8 cellular contexts compared by ENCODE assay signal in genomic region chr3:18740631-18741583, GRCh38.
DNase-seq lines count a peak whose midpoint lies in the region; ATAC-seq, FAIRE-seq and TF ChIP-seq lines count a peak whose summit lies in the region.

No MANE protein-coding gene starts in this region.

- H3K9me3 Mint-ChIP-seq in activated CD8-positive, alpha-beta T cell treated with anti-CD3 and anti-CD28 coated beads, Interleukin-2, amount 10 ng/mL, durations not matched to agents 7 days and 5 days (ENCODE audit: insufficient read depth): peaks cover 13% of the 10 kb centered on the region

- H3K27ac ChIP-seq in kidney (ENCODE audit: low read depth in 2 of 2, low read length in 2 of 2): no peak overlapping the region

- POLR2A ChIA-PET in activated CD8-positive, alpha-beta T cell treated with anti-CD3 and anti-CD28 coated beads, Interleukin-2, amount 10 ng/mL, durations not matched to agents 7 days and 5 days (lab: Charles Lee): interaction anchor here (0.6 to 10.3 kb wide), 10 partner anchors 9 to 310 kb away, joined by 3 to 213 read pairs (median 4); no protein-coding TSS in a partner anchor

- H3K36me3 ChIP-seq in kidney (ENCODE audit: control insufficient read depth in 1 of 2, insufficient read depth in 2 of 2, low read length in 2 of 2): no peaks in the 10 kb centered on the region

- DNase-seq in activated gamma-delta T cell treated with Interleukin-2 at 50 U/mL for 16 hours: peak; percentile 31
- DNase-seq in activated gamma-delta T cell (lab: John Stamatoyannopoulos, UW): no peak
- DNase-seq in activated CD8-positive, alpha-beta T cell treated with anti-CD3 and anti-CD28 coated beads, Interleukin-2, amount 10 ng/mL, durations not matched to agents 7 days and 5 days: peak; percentile 72
- DNase-seq in pons (ENCODE audit: low spot score): peak; percentile 48
- DNase-seq in NCI-H69 (lab: John Stamatoyannopoulos, UW): no peak
- DNase-seq in kidney: no peak
- DNase-seq in inferior parietal cortex (ENCODE audit: extremely low spot score): no peak

- no peak overlapping the region for H3K9ac ChIP-seq in kidney (ENCODE audit: low read length in 2 of 2)

- no peaks in the 10 kb centered on the region for H3K27me3 Mint-ChIP-seq in activated CD8-positive, alpha-beta T cell treated with anti-CD3 and anti-CD28 coated beads, Interleukin-2, amount 10 ng/mL, durations not matched to agents 7 days and 5 days (ENCODE audit: low read depth)

- H3K27ac Mint-ChIP-seq in activated CD8-positive, alpha-beta T cell treated with anti-CD3 and anti-CD28 coated beads, Interleukin-2, amount 10 ng/mL, durations not matched to agents 7 days and 5 days: peak overlapping the region; percentile 92

- intact Hi-C loops in kidney (cut with DNase I): no loop called here

- peak; percentile 93 for ATAC-seq in HG03432 (IDR thresholded peaks at IDR 0.05; ENCODE audit: unreplicated experiment)
- ATAC-seq in activated CD8-positive, alpha-beta T cell treated with anti-CD3 and anti-CD28 coated beads, Interleukin-2, amount 10 ng/mL, durations not matched to agents 7 days and 5 days: peak; percentile 72

- H3K4me3 ChIP-seq in kidney (ENCODE audit: low read length in 2 of 2): no peak overlapping the region

- H3K9me3 ChIP-seq in kidney (ENCODE audit: control insufficient read depth in 1 of 2, low read length in 2 of 2): no peaks in the 10 kb centered on the region

- no peak for FAIRE-seq in kidney (lab: Jason Lieb, UNC)

- no peak for TF ChIP-seq CTCF in kidney (IDR thresholded peaks at IDR 0.05; ENCODE audit: borderline replicate concordance, extremely low read depth, insufficient read depth)

- no peaks in the 10 kb centered on the region for H3K4me1 ChIP-seq in kidney (ENCODE audit: control insufficient read depth in 1 of 2, insufficient read depth in 1 of 2, low read depth in 1 of 2, low read length in 2 of 2)

- H3K4me3 Mint-ChIP-seq in activated CD8-positive, alpha-beta T cell treated with anti-CD3 and anti-CD28 coated beads, Interleukin-2, amount 10 ng/mL, durations not matched to agents 7 days and 5 days: peak overlapping the region; percentile 76

- peaks cover 87% of the 10 kb centered on the region for H3K4me1 Mint-ChIP-seq in activated CD8-positive, alpha-beta T cell treated with anti-CD3 and anti-CD28 coated beads, Interleukin-2, amount 10 ng/mL, durations not matched to agents 7 days and 5 days (ENCODE audit: low read depth)

- peaks cover 38% of the 10 kb centered on the region for H3K36me3 Mint-ChIP-seq in activated CD8-positive, alpha-beta T cell treated with anti-CD3 and anti-CD28 coated beads, Interleukin-2, amount 10 ng/mL, durations not matched to agents 7 days and 5 days (ENCODE audit: low read depth)

- CTCF ChIA-PET in activated CD8-positive, alpha-beta T cell treated with anti-CD3 and anti-CD28 coated beads, Interleukin-2, amount 10 ng/mL, durations not matched to agents 7 days and 5 days (lab: Charles Lee): interaction anchor here (0.6 to 11.7 kb wide), 9 partner anchors 8 to 302 kb away, joined by 3 to 82 read pairs (median 5); no protein-coding TSS in a partner anchor

Comparison
In these comparisons a context has a peak if more than half of its experiments do, and no peak if none do; other contexts are left out.
1. DNase-seq: peak in activated gamma-delta T cell treated with Interleukin-2 at 50 U/mL for 16 hours (single experiment), activated CD8-positive, alpha-beta T cell treated with anti-CD3 and anti-CD28 coated beads, Interleukin-2, amount 10 ng/mL, durations not matched to agents 7 days and 5 days (single experiment) and pons (single experiment); none in activated gamma-delta T cell (single experiment), NCI-H69 (single experiment), kidney (single experiment) and inferior parietal cortex (single experiment).